In genomic region chr10:71975891-71976725, GRCh38 we compare ENCODE assay signal across 8 cellular contexts. TPM values are rescaled to one million over a fixed set of nuclear protein-coding genes. Genes with fewer than 3 reads are reported as not detected.
DNase-seq lines count a peak whose midpoint lies in the region; ATAC-seq, FAIRE-seq and TF ChIP-seq lines count a peak whose summit lies in the region.
"Had no signal": no experiment of that assay in that cellular context is flagged by ENCODE, and none has a peak within 500 bp of the region (broad histone marks: within the 10 kb centered on the region; RNA-seq: fewer than 3 reads in every experiment).

No MANE protein-coding gene starts in this region.

- no peak overlapping the region for H3K4me3 Mint-ChIP-seq in mesothelial cell of epicardium

- H3K4me1 ChIP-seq in NT2/D1 (ENCODE audit: insufficient read depth, insufficient read length) (peaks cover 13% of the 10 kb centered on the region), endothelial cell of umbilical vein (ENCODE audit: control insufficient read depth, extremely low read depth, insufficient read depth, low read length) (peaks cover 59% of the 10 kb centered on the region)

- intact Hi-C loops in endothelial cell of umbilical vein (cut with micrococcal nuclease), result loop anchor here (5.0 kb wide), 1 partner anchor 356 kb away; no protein-coding TSS in a partner anchor

- TF ChIP-seq POLR2A in endothelial cell of umbilical vein (IDR thresholded peaks at IDR 0.05; ENCODE audit: low read depth, low read length), result no peak

- H3K36me3 Mint-ChIP-seq in mesothelial cell of epicardium, result peaks cover 3% of the 10 kb centered on the region

- H3K36me3 ChIP-seq in NT2/D1 (ENCODE audit: insufficient read depth, insufficient read length, low read length) (peaks cover 11% of the 10 kb centered on the region), endothelial cell of umbilical vein (ENCODE audit: control insufficient read depth in 2 of 2, extremely low read depth in 1 of 2, insufficient read depth in 2 of 2, low read length in 2 of 2) (no peaks in the 10 kb centered on the region)

- peaks cover 64% of the 10 kb centered on the region for H3K4me1 Mint-ChIP-seq in mesothelial cell of epicardium

- H3K9me3 ChIP-seq in NT2/D1 (ENCODE audit: insufficient read depth, low read length), result no peaks in the 10 kb centered on the region
- H3K9me3 ChIP-seq in endothelial cell of umbilical vein (replicated peaks; ENCODE audit: control insufficient read depth, insufficient read depth, low read length), result no peaks in the 10 kb centered on the region

- no peaks in the 10 kb centered on the region for H3K9me1 ChIP-seq in endothelial cell of umbilical vein (replicated peaks; ENCODE audit: control insufficient read depth, extremely low read depth, insufficient read depth, low read length)

- no peak overlapping the region for H3K4me3 ChIP-seq in NT2/D1 (ENCODE audit: insufficient read length, low read depth)
- H3K4me3 ChIP-seq in endothelial cell of umbilical vein (replicated peaks in 1 of 3; ENCODE audit: insufficient read depth in 1 of 3, low read depth in 1 of 3, low read length in 3 of 3), result no peak overlapping the region

- H3K27ac ChIP-seq in endothelial cell of umbilical vein (ENCODE audit: insufficient read depth, low read depth, low read length), result peak overlapping the region; percentile 0

- H3K4me2 ChIP-seq in endothelial cell of umbilical vein (ENCODE audit: insufficient read depth, low read length), result peak overlapping the region; percentile 1

- no peaks in the 10 kb centered on the region for H4K20me1 ChIP-seq in endothelial cell of umbilical vein (replicated peaks; ENCODE audit: control insufficient read depth, extremely low read depth, insufficient read depth, low read length)

- TF ChIP-seq CTCF in endothelial cell of umbilical vein (IDR thresholded peaks at IDR 0.05; ENCODE audit: extremely low read depth in 1 of 2, insufficient read depth in 1 of 2, low read depth in 1 of 2, low read length in 2 of 2) (no peak), mesothelial cell of epicardium (IDR thresholded peaks at IDR 0.05; ENCODE audit: unreplicated experiment) (no peak)

- H3K9ac ChIP-seq in NT2/D1 (ENCODE audit: insufficient read length, low read depth) (peak overlapping the region; percentile 39), endothelial cell of umbilical vein (replicated peaks; ENCODE audit: extremely low read depth, insufficient read depth, low read length) (no peak overlapping the region)

- H3K27me3 ChIP-seq in NT2/D1 (ENCODE audit: insufficient read depth, insufficient read length) (no peaks in the 10 kb centered on the region), endothelial cell of umbilical vein (ENCODE audit: control insufficient read depth in 2 of 2, insufficient read depth in 2 of 2, low read length in 2 of 2) (no peaks in the 10 kb centered on the region)

- CTCF ChIA-PET in endothelial cell of umbilical vein (lab: Charles Lee), result interaction anchor here (0.8 to 7.2 kb wide), 6 partner anchors 19 to 80 kb away, joined by 3 to 57 read pairs (median 18); no protein-coding TSS in a partner anchor

- peak overlapping the region; percentile 39 for H3K27ac Mint-ChIP-seq in mesothelial cell of epicardium

- no peaks in the 10 kb centered on the region for H3K9me3 Mint-ChIP-seq in mesothelial cell of epicardium

- H2AFZ ChIP-seq in endothelial cell of umbilical vein (ENCODE audit: low read depth, low read length), result peak overlapping the region; percentile 52

- no TSS peak for BruUV-seq in endothelial cell of umbilical vein (replicated peaks; lab: Mats Ljungman, UMichigan)

- dilution Hi-C loops in endothelial cell of umbilical vein (cut with MboI; ENCODE audit: extremely low pct_ligation_motif_present, low sequenced_read_pairs), result no loop called here

- FAIRE-seq in endothelial cell of umbilical vein (lab: Jason Lieb, UNC), result peak; percentile 78

- peaks cover 13% of the 10 kb centered on the region for H3K79me2 ChIP-seq in endothelial cell of umbilical vein (ENCODE audit: control insufficient read depth, insufficient read depth, low read length)

- DNase-seq in NT2/D1 (ENCODE audit: low read depth, low spot score) (no peak), endothelial cell of umbilical vein (ENCODE audit: low read depth, low spot score) (peak; percentile 44), mesothelial cell of epicardium (ENCODE audit: low spot score in 2 of 2, unreplicated experiment in 2 of 2) (no peak), ureter (ENCODE audit: low spot score) (peak; percentile 60)
- DNase-seq in activated CD4-positive, alpha-beta T cell treated with anti-CD3 and anti-CD28 coated beads, Interleukin-2, amount 50 U/mL, for 48 hours, result no peak
- DNase-seq: MM.1S had no signal

- no peak for ATAC-seq in HG03354 (IDR thresholded peaks at IDR 0.05; ENCODE audit: poor library complexity, severe bottlenecking, unreplicated experiment)
- ATAC-seq in HG03520 (IDR thresholded peaks at IDR 0.05; ENCODE audit: unreplicated experiment), result no peak

- H3K27me3 Mint-ChIP-seq in mesothelial cell of epicardium (ENCODE audit: low read depth), result no peaks in the 10 kb centered on the region

- POLR2A ChIA-PET in endothelial cell of umbilical vein (lab: Charles Lee), result no interaction called here

TF ChIP-seq in endothelial cell of umbilical vein, 7 proteins besides CTCF, POLR2A, EP300 and RAD21:
- peak; percentile 72 for TF ChIP-seq FOS (IDR thresholded peaks at IDR 0.05; ENCODE audit: borderline replicate concordance, insufficient read depth, low read length)
- no peak for TF ChIP-seq POLR2AphosphoS5 (IDR thresholded peaks at IDR 0.05; ENCODE audit: insufficient read depth, low read depth, low read length)
- TF ChIP-seq EZH2 (IDR thresholded peaks at IDR 0.05; ENCODE audit: borderline replicate concordance, low read depth, low read length, severe bottlenecking), result no peak
- TF ChIP-seq JUN (IDR thresholded peaks at IDR 0.05; ENCODE audit: borderline replicate concordance, insufficient read depth, insufficient read length, low read depth), result peak; percentile 36
- no peak for TF ChIP-seq GATA2 (IDR thresholded peaks at IDR 0.05; ENCODE audit: insufficient read depth, insufficient read length, low read depth, low read length)
- no peak for TF ChIP-seq MYC (IDR thresholded peaks at IDR 0.05; ENCODE audit: low read depth, low read length)
- TF ChIP-seq, protein P1, sequence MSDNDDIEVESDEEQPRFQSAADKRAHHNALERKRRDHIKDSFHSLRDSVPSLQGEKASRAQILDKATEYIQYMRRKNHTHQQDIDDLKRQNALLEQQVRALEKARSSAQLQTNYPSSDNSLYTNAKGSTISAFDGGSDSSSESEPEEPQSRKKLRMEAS (IDR thresholded peaks at IDR 0.05; ENCODE audit: insufficient read depth, insufficient read length), result no peak

RNA-seq across cellular contexts. Expression of gene CHST3, which starts 11.9 kb away (rescaled TPM):
- total RNA-seq in endothelial cell of umbilical vein (10.0 and 11.5 TPM in 2 replicates), mesothelial cell of epicardium (26.2 to 27.6 TPM (median 26.3 TPM) in 3 replicates), ureter (13.2 TPM)
- polyA plus RNA-seq in endothelial cell of umbilical vein, result 5.5 and 6.0 TPM in 2 replicates
- 5.4 and 5.5 TPM in 2 replicates for polyA plus RNA-seq in endothelial cell of umbilical vein (2011; cell fraction: cytosol; rRNA removed)
- 4.6 TPM in 2 replicates for polyA plus RNA-seq in endothelial cell of umbilical vein (2011; cell fraction: nucleus; rRNA removed)
- 6.2 and 6.4 TPM in 2 replicates for polyA plus RNA-seq in endothelial cell of umbilical vein (2012)
- 11.7 and 12.7 TPM in 2 replicates for polyA minus RNA-seq in endothelial cell of umbilical vein
- 10.8 TPM for polyA minus RNA-seq in endothelial cell of umbilical vein (2011; cell fraction: cytosol; rRNA and poly(A)+ RNA removed)
- 4.2 and 4.7 TPM in 2 replicates for polyA minus RNA-seq in endothelial cell of umbilical vein (2011; cell fraction: nucleus; rRNA and poly(A)+ RNA removed)

Comparison
In these comparisons a context has a peak if more than half of its experiments do, and no peak if none do; other contexts are left out.
1. DNase-seq: peak in endothelial cell of umbilical vein (single experiment) and ureter (single experiment); none in NT2/D1 (single experiment), mesothelial cell of epicardium (0 of 2) and activated CD4-positive, alpha-beta T cell treated with anti-CD3 and anti-CD28 coated beads, Interleukin-2, amount 50 U/mL, for 48 hours (0 of 2).